ENCODE assay signal across 8 cellular contexts in genomic region chr17:60944751-60945150, GRCh38.
"Had no signal": no experiment of that assay in that cellular context is flagged by ENCODE, and none has a peak within 500 bp of the region (broad histone marks: within the 10 kb centered on the region; RNA-seq: fewer than 3 reads in every experiment).

No MANE protein-coding gene starts in this region.

- FAIRE-seq: H1, H54 had no signal

- ATAC-seq: GM23338 had no signal

- H3K4me2 ChIP-seq: GM23338 had no signal

- H3K27ac ChIP-seq: HL-60 had no signal

- DNase-seq: H9, HCEC 1CT, Kasumi-1, KG1 had no signal

- H3K4me3 ChIP-seq: GM23338 had no signal

- H2AFZ ChIP-seq: GM23338 had no signal
